ENCODE assay signal across 22 cellular contexts in genomic region chr5:73373814-73374510, GRCh38.
A peak's percentile ranks its signal among the peaks of the same experiment; 100 is the strongest.
DNase-seq lines count a peak whose midpoint lies in the region; ATAC-seq and FAIRE-seq lines count a peak whose summit lies in the region.
"Had no signal": no experiment of that assay in that cellular context is flagged by ENCODE, and none has a peak within 500 bp of the region (broad histone marks: within the 10 kb centered on the region; RNA-seq: fewer than 3 reads in every experiment).

No MANE protein-coding gene starts in this region.

- peaks cover 3% of the 10 kb centered on the region for H3K27me3 ChIP-seq in adipocyte (replicated peaks; ENCODE audit: control insufficient read depth, insufficient read depth, low read length)
- H3K27me3 ChIP-seq: neural progenitor cell had no signal

- H3K4me1 ChIP-seq in adipocyte (ENCODE audit: control insufficient read depth, insufficient read depth, low read length) (peaks cover 18% of the 10 kb centered on the region), mesodermal cell (ENCODE audit: control insufficient read depth, insufficient read depth, low read length, poor library complexity, severe bottlenecking) (peaks cover 65% of the 10 kb centered on the region)
- H3K4me1 ChIP-seq: heart right ventricle, left lung, psoas muscle, tibial nerve had no signal

- H3K4me3 ChIP-seq in adipocyte (ENCODE audit: low read length) (no peak overlapping the region), mesodermal cell (ENCODE audit: extremely low read depth, insufficient read depth, low read length, poor library complexity, severe bottlenecking) (no peak overlapping the region)
- H3K4me3 ChIP-seq: heart right ventricle, K562, left lung, neural progenitor cell, psoas muscle, skin epidermis, tibial nerve had no signal

- 100% methylated on average over 1 of the region's 3 CpGs for WGBS in mesodermal cell (ENCODE audit: insufficient coverage in 2 of 2), 2 experiments

- H3K36me3 ChIP-seq in adipocyte (ENCODE audit: control insufficient read depth, insufficient read depth, low read length, severe bottlenecking): no peaks in the 10 kb centered on the region
- no peaks in the 10 kb centered on the region for H3K36me3 ChIP-seq in mesodermal cell (ENCODE audit: control insufficient read depth, insufficient read depth, low read length)
- H3K36me3 ChIP-seq: heart right ventricle, left lung, neural progenitor cell, tibial nerve had no signal

- ATAC-seq in HG02678 (IDR thresholded peaks at IDR 0.05; ENCODE audit: unreplicated experiment) (no peak), HG02938 (IDR thresholded peaks at IDR 0.05; ENCODE audit: unreplicated experiment) (no peak), HG02642 (IDR thresholded peaks at IDR 0.05; ENCODE audit: poor library complexity, unreplicated experiment) (no peak)
- ATAC-seq: activated T-cell treated with anti-CD3 and anti-CD28 coated beads, Interleukin-2, amount 50 U/mL, for 72 hours; CD8-positive, alpha-beta T cell; heart right ventricle; K562; left lung; psoas muscle; stimulated activated naive CD8-positive, alpha-beta T cell treated with anti-CD3 and anti-CD28 coated beads, Interleukin-15, Interleukin-2, amounts not matched to agents 100 U/mL and 50 U/mL, for 24 hours had no signal

- peak; percentile 83 for FAIRE-seq in HTR-8/SVneo (lab: Jason Lieb, UNC)
- FAIRE-seq: K562, RCC 7860 had no signal

- peak; percentile 55 for DNase-seq in DMS 273 treated with DMSO at 0.1 percent for 48 hours (lab: John Stamatoyannopoulos, UW)
- DNase-seq in HTR-8/SVneo (ENCODE audit: insufficient read length, low spot score): no peak
- DNase-seq in adipocyte (ENCODE audit: low read depth): peak; percentile 40
- DNase-seq in NCI-H2107 treated with DMSO at 0.1 percent for 48 hours (lab: John Stamatoyannopoulos, UW; ENCODE audit: unreplicated experiment): no peak
- DNase-seq: activated naive CD8-positive, alpha-beta T cell treated with anti-CD3 and anti-CD28 coated beads, Interleukin-2, amount 10 ng/mL, durations not matched to agents 7 days and 5 days; activated T-cell treated with anti-CD3 and anti-CD28 coated beads, Interleukin-2, amount 50 U/mL, for 72 hours; CD8-positive, alpha-beta T cell; cortex of kidney; heart right ventricle; left lung; psoas muscle; stimulated activated naive CD8-positive, alpha-beta T cell treated with anti-CD3 and anti-CD28 coated beads, Interleukin-15, Interleukin-2, amounts not matched to agents 100 U/mL and 50 U/mL, for 24 hours; T1000 had no signal

- H3K9me3 ChIP-seq in adipocyte (ENCODE audit: control insufficient read depth, low read length) (no peaks in the 10 kb centered on the region), mesodermal cell (ENCODE audit: control insufficient read depth, low read length) (no peaks in the 10 kb centered on the region)
- H3K9me3 ChIP-seq: heart right ventricle, left lung, psoas muscle, tibial nerve had no signal

- H3K27ac ChIP-seq in mesodermal cell (ENCODE audit: low read depth, low read length, severe bottlenecking): peak overlapping the region; percentile 77
- H3K27ac ChIP-seq: heart right ventricle, left lung, neural progenitor cell, psoas muscle, skin epidermis, tibial nerve had no signal

- H3K9ac ChIP-seq in adipocyte (ENCODE audit: low read length): no peak overlapping the region
- H3K9ac ChIP-seq: neural progenitor cell had no signal

Comparison
In these comparisons a context has a peak if more than half of its experiments do, and no peak if none do; other contexts are left out.
1. DNase-seq: peak in DMS 273 treated with DMSO at 0.1 percent for 48 hours (single experiment) and adipocyte (single experiment); none in HTR-8/SVneo (single experiment) and NCI-H2107 treated with DMSO at 0.1 percent for 48 hours (single experiment).